Comparison of ENCODE assay signal across 16 cellular contexts in the genomic region with DNA sequence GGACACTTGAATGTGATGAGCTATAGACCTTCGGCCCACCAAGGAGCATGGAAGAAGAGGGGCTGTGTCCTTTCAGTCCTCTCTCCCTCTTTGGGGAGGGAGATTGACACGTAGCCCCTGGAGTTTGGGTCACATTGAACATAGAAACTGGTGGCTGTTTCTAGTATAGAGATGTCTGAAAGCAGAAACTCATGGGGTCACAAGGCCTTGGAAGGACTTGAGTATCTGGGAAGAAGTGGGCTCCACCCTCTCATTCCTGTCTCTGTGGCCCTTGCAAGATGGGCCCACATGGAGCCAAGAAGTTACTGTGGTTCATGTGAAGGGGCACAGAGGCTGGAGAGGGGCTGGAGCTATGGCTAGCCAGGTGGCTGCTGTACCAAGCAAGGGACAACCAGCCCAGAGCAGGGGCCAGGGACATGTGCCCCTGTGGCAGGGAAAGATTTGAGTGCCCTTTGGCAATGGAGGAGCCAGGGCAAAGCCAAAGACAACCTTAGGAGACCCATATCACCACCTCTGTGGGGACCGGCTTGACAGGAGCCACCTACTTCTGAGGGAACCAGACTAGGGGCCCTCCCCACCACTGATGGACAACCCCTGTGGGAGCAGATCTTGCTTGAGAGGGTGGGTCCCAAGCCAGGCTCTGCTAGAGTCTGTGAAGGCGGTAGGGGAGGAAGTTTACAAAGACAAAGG. TPM values are rescaled to one million over a fixed set of nuclear protein-coding genes. Genes with fewer than 3 reads are reported as not detected.
DNase-seq lines count a peak whose midpoint lies in the region; TF ChIP-seq lines count a peak whose summit lies in the region.
"Had no signal": no experiment of that assay in that cellular context is flagged by ENCODE, and none has a peak within 500 bp of the region (broad histone marks: within the 10 kb centered on the region; RNA-seq: fewer than 3 reads in every experiment).

No MANE protein-coding gene starts in this region.

- no peak overlapping the region for H2AFZ ChIP-seq in H9 (ENCODE audit: low read length)

- H4K91ac ChIP-seq in H9 (ENCODE audit: insufficient read length, low read depth, low read length): no peak overlapping the region

- H3K79me1 ChIP-seq in H9 (ENCODE audit: insufficient read depth, low read depth, low read length, poor library complexity, severe bottlenecking): no peaks in the 10 kb centered on the region

- no peak overlapping the region for H3K4me2 ChIP-seq in H9 (ENCODE audit: insufficient read depth, insufficient read length, low read length)

- H3K9ac ChIP-seq in H9 (ENCODE audit: extremely low read depth, insufficient read length, low read length) (no peak overlapping the region), mucosa of stomach (ENCODE audit: low read length) (peak overlapping the region; percentile 30), stomach smooth muscle (ENCODE audit: low read length in 2 of 2) (peak overlapping the region; percentile 13 to 70)

- H2BK5ac ChIP-seq in H9 (ENCODE audit: insufficient read length, low read length): no peak overlapping the region

- H3K9me3 ChIP-seq in H9 (ENCODE audit: control insufficient read depth, low read depth, low read length) (no peaks in the 10 kb centered on the region), mucosa of stomach (ENCODE audit: control insufficient read depth, low read length) (no peaks in the 10 kb centered on the region), stomach smooth muscle (ENCODE audit: control insufficient read depth in 2 of 2, low read length in 2 of 2) (no peaks in the 10 kb centered on the region)

- DNase-seq in H9: peak; percentile 20
- DNase-seq in NCI-H146 treated with DMSO at 0.1 percent for 48 hours (lab: John Stamatoyannopoulos, UW; ENCODE audit: unreplicated experiment): no peak
- DNase-seq in GM20000 (ENCODE audit: low spot score): no peak
- no peak for DNase-seq in T-helper 9 cell
- DNase-seq in NCI-H510A (lab: John Stamatoyannopoulos, UW): no peak
- DNase-seq: activated CD8-positive, alpha-beta T cell treated with anti-CD3 and anti-CD28 coated beads for 36 hours; activated naive CD8-positive, alpha-beta T cell treated with anti-CD3 and anti-CD28 coated beads, Interleukin-2, amount 50 U/mL, for 24 hours; DMS79 treated with DMSO at 0.1 percent for 48 hours; effector CD8-positive, alpha-beta T cell; NCI-H2029; NCI-H446; NK-92 treated with Interleukin-12 subunit alpha and Interleukin-12 subunit beta, amount 100 ng/mL, for 24 hours had no signal

- H2BK120ac ChIP-seq in H9 (ENCODE audit: low read depth, low read length, poor library complexity, severe bottlenecking): no peak overlapping the region

- H4K5ac ChIP-seq in H9 (ENCODE audit: insufficient read length, low read depth, low read length): no peak overlapping the region

- H2BK12ac ChIP-seq in H9 (ENCODE audit: insufficient read length, low read depth, low read length): no peak overlapping the region

- no peak overlapping the region for H2BK20ac ChIP-seq in H9 (ENCODE audit: low read depth, low read length, poor library complexity, severe bottlenecking)

- peaks cover 2% of the 10 kb centered on the region; the same call in 1 of the 2 replicates for H3K4me1 ChIP-seq in H9 (ENCODE audit: insufficient read depth, low read length)
- peaks cover 41% of the 10 kb centered on the region for H3K4me1 ChIP-seq in mucosa of stomach (ENCODE audit: control insufficient read depth, insufficient read depth, low read length)
- H3K4me1 ChIP-seq in stomach smooth muscle (ENCODE audit: control insufficient read depth, insufficient read depth, low read length): peaks cover 68% of the 10 kb centered on the region

- no peaks in the 10 kb centered on the region for H3K79me2 ChIP-seq in H9 (ENCODE audit: insufficient read depth, low read length)

- no peak overlapping the region for H3K56ac ChIP-seq in H9 (ENCODE audit: insufficient read length, low read depth, low read length)

- no peak overlapping the region for H3K4me3 ChIP-seq in mucosa of stomach (ENCODE audit: low read length)
- peak overlapping the region in 1 of 2 donors; percentile 29 for H3K4me3 ChIP-seq in stomach smooth muscle (ENCODE audit: low read length in 2 of 2)

- H3K27me3 Mint-ChIP-seq in H9 (ENCODE audit: low read depth) (no peaks in the 10 kb centered on the region), brain (peaks cover 6% of the 10 kb centered on the region)
- H3K27me3 Mint-ChIP-seq: activated CD8-positive, alpha-beta T cell treated with anti-CD3 and anti-CD28 coated beads for 36 hours; activated naive CD8-positive, alpha-beta T cell treated with anti-CD3 and anti-CD28 coated beads, Interleukin-2, amount 50 U/mL, for 24 hours; activated T-helper 17 cell treated with anti-CD3 and anti-CD28 coated beads, Interleukin-2, amount 50 U/mL, for 72 hours had no signal

- H3K27me3 ChIP-seq in H9 (ENCODE audit: insufficient read depth, low read length): no peaks in the 10 kb centered on the region
- H3K27me3 ChIP-seq in mucosa of stomach (ENCODE audit: control insufficient read depth, insufficient read depth, low read length): no peaks in the 10 kb centered on the region
- no peaks in the 10 kb centered on the region for H3K27me3 ChIP-seq in stomach smooth muscle (ENCODE audit: control insufficient read depth in 1 of 2, insufficient read depth in 2 of 2, low read length in 2 of 2)

- H3K23ac ChIP-seq in H9 (ENCODE audit: insufficient read length, low read depth, low read length): no peak overlapping the region

- H4K20me1 ChIP-seq in H9 (ENCODE audit: control insufficient read depth, insufficient read depth, insufficient read length): no peaks in the 10 kb centered on the region

- H3K4me1 Mint-ChIP-seq in H9 (peaks cover 36 to 51% of the 10 kb centered on the region in 2 experiments), brain (peaks cover 87% of the 10 kb centered on the region)
- H3K4me1 Mint-ChIP-seq: activated naive CD8-positive, alpha-beta T cell treated with anti-CD3 and anti-CD28 coated beads, Interleukin-2, amount 50 U/mL, for 24 hours; activated T-helper 17 cell treated with anti-CD3 and anti-CD28 coated beads, Interleukin-2, amount 50 U/mL, for 72 hours had no signal

- no peak overlapping the region for H3K14ac ChIP-seq in H9 (ENCODE audit: insufficient read depth, low read length)

- no peak overlapping the region for H3K4ac ChIP-seq in H9 (ENCODE audit: low read depth, low read length)

- H3K4me3 Mint-ChIP-seq in H9 (no peak overlapping the region), brain (no peak overlapping the region)
- H3K4me3 Mint-ChIP-seq: activated CD8-positive, alpha-beta T cell treated with anti-CD3 and anti-CD28 coated beads for 36 hours; activated naive CD8-positive, alpha-beta T cell treated with anti-CD3 and anti-CD28 coated beads, Interleukin-2, amount 50 U/mL, for 24 hours; activated T-helper 17 cell treated with anti-CD3 and anti-CD28 coated beads, Interleukin-2, amount 50 U/mL, for 72 hours had no signal

- no peaks in the 10 kb centered on the region for H3K36me3 Mint-ChIP-seq in H9 (ENCODE audit: insufficient read depth in 1 of 3, low read depth in 3 of 3)
- no peaks in the 10 kb centered on the region for H3K36me3 Mint-ChIP-seq in brain

- H3K27ac Mint-ChIP-seq in H9 (peak overlapping the region in 1 of 3 experiments; percentile 64; a peak in 1 of 7 replicates), brain (peak overlapping the region in 3 of 5 experiments; percentile 79 to 98 (median 98))
- H3K27ac Mint-ChIP-seq: activated CD8-positive, alpha-beta T cell treated with anti-CD3 and anti-CD28 coated beads for 36 hours; activated naive CD8-positive, alpha-beta T cell treated with anti-CD3 and anti-CD28 coated beads, Interleukin-2, amount 50 U/mL, for 24 hours; activated T-helper 17 cell treated with anti-CD3 and anti-CD28 coated beads, Interleukin-2, amount 50 U/mL, for 72 hours had no signal

- no peaks in the 10 kb centered on the region for H3K36me3 ChIP-seq in mucosa of stomach (ENCODE audit: control insufficient read depth, insufficient read depth, low read length)
- H3K36me3 ChIP-seq in stomach smooth muscle (ENCODE audit: control insufficient read depth in 2 of 2, insufficient read depth in 2 of 2, low read length in 2 of 2): no peaks in the 10 kb centered on the region

- no peaks in the 10 kb centered on the region for H3K23me2 ChIP-seq in H9 (ENCODE audit: insufficient read length, low read depth, low read length, poor library complexity, severe bottlenecking)

- H3T11ph ChIP-seq in H9 (ENCODE audit: low read length): no peak overlapping the region

- H3K18ac ChIP-seq in H9 (ENCODE audit: insufficient read length, low read depth, low read length): no peak overlapping the region

- no peaks in the 10 kb centered on the region for H3K9me3 Mint-ChIP-seq in H9
- H3K9me3 Mint-ChIP-seq in brain: no peaks in the 10 kb centered on the region
- H3K9me3 Mint-ChIP-seq: activated CD8-positive, alpha-beta T cell treated with anti-CD3 and anti-CD28 coated beads for 36 hours; activated naive CD8-positive, alpha-beta T cell treated with anti-CD3 and anti-CD28 coated beads, Interleukin-2, amount 50 U/mL, for 24 hours; activated T-helper 17 cell treated with anti-CD3 and anti-CD28 coated beads, Interleukin-2, amount 50 U/mL, for 72 hours had no signal

- H2AK5ac ChIP-seq in H9 (ENCODE audit: insufficient read length, low read length): no peak overlapping the region

- TF ChIP-seq CTCF in H9 (conservative IDR thresholded peaks at IDR 0.05) (no peak), brain (conservative IDR thresholded peaks at IDR 0.05) (no peak), GM20000 (IDR thresholded peaks at IDR 0.05; ENCODE audit: extremely low read depth, missing control alignments) (no peak)

- no CpG with 5 or more reads among the region's 4 CpGs for WGBS in H9 (ENCODE audit: extremely low coverage, insufficient read length, low lambda C conversion rate)

- no peak overlapping the region for H4K8ac ChIP-seq in H9 (replicated peaks; ENCODE audit: insufficient read length, low read depth, low read length)

- H3K27ac ChIP-seq in H9 (ENCODE audit: insufficient read length, low read depth, low read length) (no peak overlapping the region), stomach smooth muscle (ENCODE audit: low read length) (peak overlapping the region; percentile 93)

- H2BK15ac ChIP-seq in H9 (ENCODE audit: low read depth, low read length): no peak overlapping the region

RNA-seq across cellular contexts. Expression of gene ANGPTL2, which starts 12.8 kb away (rescaled TPM):
- total RNA-seq in H9 (2021): 4.8 and 5.1 TPM in 2 replicates
- 14.9 TPM for polyA plus RNA-seq in brain (ENCODE audit: insufficient read depth, low read depth, low replicate concordance)
- total RNA-seq: activated CD8-positive, alpha-beta T cell treated with anti-CD3 and anti-CD28 coated beads for 36 hours; activated T-helper 17 cell treated with anti-CD3 and anti-CD28 coated beads, Interleukin-2, amount 50 U/mL, for 72 hours had no signal
